Comparison of ENCODE assay signal across 25 cellular contexts in genomic region chr12:52435659-52435999, GRCh38. TPM values are rescaled to one million over a fixed set of nuclear protein-coding genes. Genes with fewer than 3 reads are reported as not detected.
DNase-seq lines count a peak whose midpoint lies in the region; ATAC-seq, FAIRE-seq and TF ChIP-seq lines count a peak whose summit lies in the region.
"Had no signal": no experiment of that assay in that cellular context is flagged by ENCODE, and none has a peak within 500 bp of the region (broad histone marks: within the 10 kb centered on the region; RNA-seq: fewer than 3 reads in every experiment).

No MANE protein-coding gene starts in this region.

- H3K4me1 ChIP-seq in astrocyte (ENCODE audit: insufficient read depth, low read length) (peaks cover 20% of the 10 kb centered on the region), foreskin keratinocyte (peaks cover 45% of the 10 kb centered on the region), GM23338 (ENCODE audit: insufficient read depth) (no peaks in the 10 kb centered on the region)
- H3K4me1 ChIP-seq: HAP-1, SJSA1 had no signal

- CTCF ChIA-PET in activated CD8-positive, alpha-beta memory T cell treated with anti-CD3 and anti-CD28 coated beads, Interleukin-2, amount 10 ng/mL, durations not matched to agents 7 days and 5 days (lab: Charles Lee): no interaction called here

- H3K9me3 Mint-ChIP-seq in activated CD8-positive, alpha-beta memory T cell treated with anti-CD3 and anti-CD28 coated beads, Interleukin-2, amount 10 ng/mL, durations not matched to agents 7 days and 5 days (ENCODE audit: low read depth): no peaks in the 10 kb centered on the region
- H3K9me3 Mint-ChIP-seq in astrocyte (ENCODE audit: unreplicated experiment): no peaks in the 10 kb centered on the region
- no peaks in the 10 kb centered on the region for H3K9me3 Mint-ChIP-seq in type B pancreatic cell
- no peaks in the 10 kb centered on the region; the same call in 1 of the 3 replicates for H3K9me3 Mint-ChIP-seq in GM23338

- H4K20me1 ChIP-seq in astrocyte (ENCODE audit: insufficient read depth, low read length) (no peaks in the 10 kb centered on the region), GM23338 (replicated peaks; ENCODE audit: insufficient read depth) (no peaks in the 10 kb centered on the region)
- H4K20me1 ChIP-seq: BLaER1 treated with 17β-estradiol and CSF1 and Interleukin-3, amounts not matched to agents 10 nM and 100 nM had no signal

- peak; percentile 19 for DNase-seq in activated CD8-positive, alpha-beta memory T cell treated with anti-CD3 and anti-CD28 coated beads for 24 hours
- DNase-seq in activated CD8-positive, alpha-beta memory T cell treated with anti-CD3 and anti-CD28 coated beads, Interleukin-2, amount 10 ng/mL, durations not matched to agents 7 days and 5 days: no peak
- no peak for DNase-seq in astrocyte (ENCODE audit: low read depth)
- no peak for DNase-seq in foreskin keratinocyte
- peak; percentile 36 for DNase-seq in type B pancreatic cell (ENCODE audit: extremely low spot score, unreplicated experiment)
- DNase-seq in GM23338 (ENCODE audit: low spot score): no peak
- no peak for DNase-seq in T1000 (lab: John Stamatoyannopoulos, UW)
- DNase-seq: 8988T; Caco-2; CD4-positive, alpha-beta memory T cell; DMS 273 treated with DMSO at 0.1 percent for 48 hours; NCI-H1105; NCI-H146; NCI-H510A treated with DMSO at 0.1 percent for 48 hours; NCI-H774; NK-92 treated with Interleukin-12 subunit alpha and Interleukin-12 subunit beta, amount 100 ng/mL, for 24 hours; Peyer's patch had no signal

- H3K36me3 Mint-ChIP-seq in activated CD8-positive, alpha-beta memory T cell treated with anti-CD3 and anti-CD28 coated beads, Interleukin-2, amount 10 ng/mL, durations not matched to agents 7 days and 5 days: no peaks in the 10 kb centered on the region
- H3K36me3 Mint-ChIP-seq in astrocyte (ENCODE audit: low read depth, unreplicated experiment) (no peaks in the 10 kb centered on the region), type B pancreatic cell (no peaks in the 10 kb centered on the region), GM23338 (ENCODE audit: low read depth) (no peaks in the 10 kb centered on the region)
- H3K36me3 Mint-ChIP-seq: CD4-positive, alpha-beta memory T cell had no signal

- no peak overlapping the region for H3K4me3 Mint-ChIP-seq in activated CD8-positive, alpha-beta memory T cell treated with anti-CD3 and anti-CD28 coated beads, Interleukin-2, amount 10 ng/mL, durations not matched to agents 7 days and 5 days
- H3K4me3 Mint-ChIP-seq in astrocyte (ENCODE audit: unreplicated experiment) (no peak overlapping the region), type B pancreatic cell (no peak overlapping the region), GM23338 (no peak overlapping the region)
- H3K4me3 Mint-ChIP-seq: CD4-positive, alpha-beta memory T cell had no signal

- no peak overlapping the region for H3K4me3 ChIP-seq in astrocyte (ENCODE audit: insufficient read depth, low read depth, low read length)
- no peak overlapping the region for H3K4me3 ChIP-seq in GM23338
- H3K4me3 ChIP-seq: BLaER1 treated with 17β-estradiol and CSF1 and Interleukin-3, amounts not matched to agents 10 nM and 100 nM; GM12878; HAP-1; Peyer's patch; SJSA1 had no signal

- ATAC-seq in activated CD8-positive, alpha-beta memory T cell treated with anti-CD3 and anti-CD28 coated beads, Interleukin-2, amount 10 ng/mL, durations not matched to agents 7 days and 5 days: no peak
- ATAC-seq in foreskin keratinocyte (no peak), HG02678 (IDR thresholded peaks at IDR 0.05; ENCODE audit: unreplicated experiment) (no peak), GM23338 (no peak)
- ATAC-seq: GM12878, Right ventricle myocardium inferior had no signal

- H3F3A ChIP-seq in GM23338 (replicated peaks; ENCODE audit: low read depth): no peaks in the 10 kb centered on the region

- H3K9ac ChIP-seq in astrocyte (ENCODE audit: low read length): no peak overlapping the region
- H3K9ac ChIP-seq: BLaER1 treated with 17β-estradiol and CSF1 and Interleukin-3, amounts not matched to agents 10 nM and 100 nM; KMS-11 had no signal

- H3K9me3 ChIP-seq in astrocyte (ENCODE audit: insufficient read depth, low read depth, low read length): no peaks in the 10 kb centered on the region
- H3K9me3 ChIP-seq: BLaER1 treated with 17β-estradiol and CSF1 and Interleukin-3, amounts not matched to agents 10 nM and 100 nM; Caco-2; HAP-1; Peyer's patch; SJSA1 had no signal

- peaks cover 21% of the 10 kb centered on the region for H3K27me3 Mint-ChIP-seq in activated CD8-positive, alpha-beta memory T cell treated with anti-CD3 and anti-CD28 coated beads, Interleukin-2, amount 10 ng/mL, durations not matched to agents 7 days and 5 days
- H3K27me3 Mint-ChIP-seq in astrocyte (ENCODE audit: low read depth, unreplicated experiment): peaks cover 32% of the 10 kb centered on the region
- H3K27me3 Mint-ChIP-seq in type B pancreatic cell: peaks cover 39% of the 10 kb centered on the region
- peaks cover 6% of the 10 kb centered on the region for H3K27me3 Mint-ChIP-seq in GM23338 (ENCODE audit: insufficient read depth, low read depth, poor library complexity)

- H3K36me3 ChIP-seq in astrocyte (ENCODE audit: insufficient read depth, low read length) (no peaks in the 10 kb centered on the region), GM23338 (ENCODE audit: insufficient read depth) (no peaks in the 10 kb centered on the region)
- H3K36me3 ChIP-seq: BLaER1 treated with 17β-estradiol and CSF1 and Interleukin-3, amounts not matched to agents 10 nM and 100 nM; HAP-1; Peyer's patch; SJSA1 had no signal

- peaks cover 13% of the 10 kb centered on the region for H3K9me2 ChIP-seq in GM23338 (ENCODE audit: insufficient read depth)

- H3K4me2 ChIP-seq in astrocyte (ENCODE audit: low read length) (no peak overlapping the region), GM23338 (no peak overlapping the region)
- H3K4me2 ChIP-seq: BLaER1 treated with 17β-estradiol and CSF1 and Interleukin-3, amounts not matched to agents 10 nM and 100 nM; KMS-11 had no signal

- TF ChIP-seq CTCF in astrocyte (IDR thresholded peaks at IDR 0.05; ENCODE audit: insufficient read depth, low read depth, low read length) (no peak), foreskin keratinocyte (conservative IDR thresholded peaks at IDR 0.05) (no peak), type B pancreatic cell (conservative IDR thresholded peaks at IDR 0.05) (no peak), GM23338 (conservative IDR thresholded peaks at IDR 0.05; ENCODE audit: low read depth in 2 of 2) (no peak)

- H3K27ac Mint-ChIP-seq in activated CD8-positive, alpha-beta memory T cell treated with anti-CD3 and anti-CD28 coated beads, Interleukin-2, amount 10 ng/mL, durations not matched to agents 7 days and 5 days: no peak overlapping the region
- H3K27ac Mint-ChIP-seq in astrocyte (ENCODE audit: unreplicated experiment) (no peak overlapping the region), type B pancreatic cell (no peak overlapping the region), GM23338 (no peak overlapping the region)
- H3K27ac Mint-ChIP-seq: CD4-positive, alpha-beta memory T cell had no signal

- no peak for FAIRE-seq in astrocyte (lab: Jason Lieb, UNC)
- FAIRE-seq: GM12878 had no signal

- H3K27me3 ChIP-seq in astrocyte (ENCODE audit: insufficient read depth, low read length) (peaks cover 7% of the 10 kb centered on the region), foreskin keratinocyte (no peaks in the 10 kb centered on the region), GM23338 (ENCODE audit: insufficient read depth) (no peaks in the 10 kb centered on the region)
- H3K27me3 ChIP-seq: BLaER1 treated with 17β-estradiol and CSF1 and Interleukin-3, amounts not matched to agents 10 nM and 100 nM; Peyer's patch had no signal

- no peaks in the 10 kb centered on the region for H3K4me1 Mint-ChIP-seq in activated CD8-positive, alpha-beta memory T cell treated with anti-CD3 and anti-CD28 coated beads, Interleukin-2, amount 10 ng/mL, durations not matched to agents 7 days and 5 days
- H3K4me1 Mint-ChIP-seq in astrocyte (ENCODE audit: low read depth, unreplicated experiment): peaks cover 33% of the 10 kb centered on the region
- peaks cover 1% of the 10 kb centered on the region for H3K4me1 Mint-ChIP-seq in type B pancreatic cell (ENCODE audit: unreplicated experiment)
- no peaks in the 10 kb centered on the region; the same call in 1 of the 3 replicates for H3K4me1 Mint-ChIP-seq in GM23338
- H3K4me1 Mint-ChIP-seq: CD4-positive, alpha-beta memory T cell had no signal

- H2AFZ ChIP-seq in astrocyte (ENCODE audit: low read depth, low read length): no peak overlapping the region
- no peak overlapping the region for H2AFZ ChIP-seq in GM23338

- H3K27ac ChIP-seq in astrocyte (ENCODE audit: low read depth, low read length): peak overlapping the region; percentile 16
- peak overlapping the region; percentile 87 for H3K27ac ChIP-seq in foreskin keratinocyte
- H3K27ac ChIP-seq in GM23338 (ENCODE audit: low read depth): no peak overlapping the region
- H3K27ac ChIP-seq: BLaER1 treated with 17β-estradiol and CSF1 and Interleukin-3, amounts not matched to agents 10 nM and 100 nM; KMS-11; SJSA1 had no signal

- H3K79me2 ChIP-seq in astrocyte (ENCODE audit: insufficient read depth, low read length): no peaks in the 10 kb centered on the region
- no peaks in the 10 kb centered on the region for H3K79me2 ChIP-seq in GM23338 (replicated peaks; ENCODE audit: insufficient read depth)

RNA-seq across cellular contexts. Expression of gene KRT75, which starts 1.5 kb away (rescaled TPM):
- total RNA-seq in activated CD8-positive, alpha-beta memory T cell treated with anti-CD3 and anti-CD28 coated beads, Interleukin-2, amount 10 ng/mL, durations not matched to agents 7 days and 5 days: not detected
- total RNA-seq in astrocyte (not detected in 2 replicates), foreskin keratinocyte (4.7 and 7.5 TPM in 2 replicates), type B pancreatic cell (ENCODE audit: low replicate concordance) (not detected in 2 replicates)
- polyA plus RNA-seq in foreskin keratinocyte (4.9 and 7.4 TPM in 2 replicates), GM23338 (2016; fragmentation: Nextera tagmentation; extraction: Ambion mirVana) (not detected in 2 replicates)
- not detected in 2 replicates for total RNA-seq in GM23338 (2014; rRNA removed; shearing (Covaris generic))
- total RNA-seq: Caco-2; CD4-positive, alpha-beta memory T cell; GM12878; IMR-90; Peyer's patch; Right ventricle myocardium inferior; SJSA1 had no signal
- polyA plus RNA-seq: CD4-positive, alpha-beta memory T cell; GM12878; IMR-90 had no signal

RNA-seq across cellular contexts. Expression of gene KRT6B, which starts 16.3 kb away (rescaled TPM):
- not detected for total RNA-seq in activated CD8-positive, alpha-beta memory T cell treated with anti-CD3 and anti-CD28 coated beads, Interleukin-2, amount 10 ng/mL, durations not matched to agents 7 days and 5 days
- not detected in 2 replicates for total RNA-seq in astrocyte
- total RNA-seq in foreskin keratinocyte: 167 and 323 TPM in 2 replicates
- polyA plus RNA-seq in foreskin keratinocyte: 152 and 315 TPM in 2 replicates
- 0.14 TPM in 1 of 2 replicates, not detected in the other for total RNA-seq in type B pancreatic cell (ENCODE audit: low replicate concordance)
- not detected in 2 replicates for total RNA-seq in GM23338 (2014; rRNA removed; shearing (Covaris generic))
- not detected in 2 replicates for polyA plus RNA-seq in GM23338 (2016; fragmentation: Nextera tagmentation; extraction: Ambion mirVana)
- total RNA-seq: Caco-2; CD4-positive, alpha-beta memory T cell; GM12878; IMR-90; Peyer's patch; Right ventricle myocardium inferior; SJSA1 had no signal
- polyA plus RNA-seq: CD4-positive, alpha-beta memory T cell; IMR-90 had no signal

RNA-seq across cellular contexts. Expression of gene KRT82, which starts 29.5 kb away (rescaled TPM):
- total RNA-seq in activated CD8-positive, alpha-beta memory T cell treated with anti-CD3 and anti-CD28 coated beads, Interleukin-2, amount 10 ng/mL, durations not matched to agents 7 days and 5 days: not detected
- total RNA-seq in astrocyte: not detected in 2 replicates
- total RNA-seq in foreskin keratinocyte: not detected in 2 replicates
- polyA plus RNA-seq in foreskin keratinocyte: not detected in 2 replicates
- total RNA-seq in type B pancreatic cell (ENCODE audit: low replicate concordance): not detected in 2 replicates
- total RNA-seq in GM23338 (2014; rRNA removed; shearing (Covaris generic)): not detected in 2 replicates
- not detected in 2 replicates for polyA plus RNA-seq in GM23338 (2016; fragmentation: Nextera tagmentation; extraction: Ambion mirVana)
- total RNA-seq: Caco-2; CD4-positive, alpha-beta memory T cell; GM12878; IMR-90; Peyer's patch; Right ventricle myocardium inferior; SJSA1 had no signal
- polyA plus RNA-seq: CD4-positive, alpha-beta memory T cell; GM12878; IMR-90 had no signal

RNA-seq across cellular contexts. Expression of gene KRT6C, which starts 38.0 kb away (rescaled TPM):
- not detected for total RNA-seq in activated CD8-positive, alpha-beta memory T cell treated with anti-CD3 and anti-CD28 coated beads, Interleukin-2, amount 10 ng/mL, durations not matched to agents 7 days and 5 days
- total RNA-seq in astrocyte (not detected in 2 replicates), foreskin keratinocyte (4.5 and 7.6 TPM in 2 replicates), type B pancreatic cell (ENCODE audit: low replicate concordance) (0.19 and 0.31 TPM in 2 replicates)
- polyA plus RNA-seq in foreskin keratinocyte (4.0 and 6.3 TPM in 2 replicates), GM23338 (2016; fragmentation: Nextera tagmentation; extraction: Ambion mirVana) (not detected in 2 replicates)
- total RNA-seq in GM23338 (2014; rRNA removed; shearing (Covaris generic)): not detected in 2 replicates
- total RNA-seq: Caco-2; CD4-positive, alpha-beta memory T cell; GM12878; IMR-90; Right ventricle myocardium inferior; SJSA1 had no signal
- polyA plus RNA-seq: CD4-positive, alpha-beta memory T cell; GM12878; IMR-90 had no signal

RNA-seq across cellular contexts. Expression of gene KRT84, which starts 50.2 kb away (rescaled TPM):
- not detected for total RNA-seq in activated CD8-positive, alpha-beta memory T cell treated with anti-CD3 and anti-CD28 coated beads, Interleukin-2, amount 10 ng/mL, durations not matched to agents 7 days and 5 days
- not detected in 2 replicates for total RNA-seq in astrocyte
- not detected in 2 replicates for total RNA-seq in foreskin keratinocyte
- 0.04 TPM in 1 of 2 replicates, not detected in the other for polyA plus RNA-seq in foreskin keratinocyte
- total RNA-seq in type B pancreatic cell (ENCODE audit: low replicate concordance): not detected in 2 replicates
- total RNA-seq in GM23338 (2014; rRNA removed; shearing (Covaris generic)): not detected in 2 replicates
- polyA plus RNA-seq in GM23338 (2016; fragmentation: Nextera tagmentation; extraction: Ambion mirVana): not detected in 2 replicates
- total RNA-seq: Caco-2; CD4-positive, alpha-beta memory T cell; GM12878; IMR-90; Peyer's patch; Right ventricle myocardium inferior; SJSA1 had no signal
- polyA plus RNA-seq: CD4-positive, alpha-beta memory T cell; GM12878; IMR-90 had no signal

Comparison
In these comparisons a context has a peak if more than half of its experiments do, and no peak if none do; other contexts are left out.
1. DNase-seq: peak in activated CD8-positive, alpha-beta memory T cell treated with anti-CD3 and anti-CD28 coated beads for 24 hours (single experiment) and type B pancreatic cell (single experiment); none in activated CD8-positive, alpha-beta memory T cell treated with anti-CD3 and anti-CD28 coated beads, Interleukin-2, amount 10 ng/mL, durations not matched to agents 7 days and 5 days (single experiment), astrocyte (single experiment), foreskin keratinocyte (0 of 2), GM23338 (single experiment) and T1000 (single experiment).
2. RNA of gene KRT6B, which starts 16.3 kb away (total RNA-seq): 167 to 323 TPM in foreskin keratinocyte; 0.14 TPM in type B pancreatic cell, not detected in astrocyte, not detected in activated CD8-positive, alpha-beta memory T cell treated with anti-CD3 and anti-CD28 coated beads, Interleukin-2, amount 10 ng/mL, durations not matched to agents 7 days and 5 days and not detected in GM23338; every median in the first group is over 100 times any median in the second.